Comparison of ENCODE assay signal across 10 cellular contexts in genomic region chr12:89521348-89522238, GRCh38. TPM values are rescaled to one million over a fixed set of nuclear protein-coding genes. Genes with fewer than 3 reads are reported as not detected.
A peak's percentile ranks its signal among the peaks of the same experiment; 100 is the strongest.
DNase-seq lines count a peak whose midpoint lies in the region; ATAC-seq and TF ChIP-seq lines count a peak whose summit lies in the region.
"Had no signal": no experiment of that assay in that cellular context is flagged by ENCODE, and none has a peak within 500 bp of the region (broad histone marks: within the 10 kb centered on the region; RNA-seq: fewer than 3 reads in every experiment).

No MANE protein-coding gene starts in this region.

- H3K9me3 Mint-ChIP-seq in activated CD8-positive, alpha-beta memory T cell treated with anti-CD3 and anti-CD28 coated beads, Interleukin-2, amount 10 ng/mL, durations not matched to agents 7 days and 5 days (ENCODE audit: low read depth): no peaks in the 10 kb centered on the region
- H3K9me3 Mint-ChIP-seq in activated CD4-positive, alpha-beta memory T cell treated with anti-CD3 and anti-CD28 coated beads for 36 hours: no peaks in the 10 kb centered on the region
- H3K9me3 Mint-ChIP-seq in stimulated activated naive CD8-positive, alpha-beta T cell treated with anti-CD3 and anti-CD28 coated beads, Interleukin-15, amount 100 ng/mL, for 72 hours: no peaks in the 10 kb centered on the region

- H3K27me3 Mint-ChIP-seq in activated CD8-positive, alpha-beta memory T cell treated with anti-CD3 and anti-CD28 coated beads, Interleukin-2, amount 10 ng/mL, durations not matched to agents 7 days and 5 days: no peaks in the 10 kb centered on the region
- H3K27me3 Mint-ChIP-seq in activated CD4-positive, alpha-beta memory T cell treated with anti-CD3 and anti-CD28 coated beads for 36 hours: no peaks in the 10 kb centered on the region
- no peaks in the 10 kb centered on the region for H3K27me3 Mint-ChIP-seq in stimulated activated naive CD8-positive, alpha-beta T cell treated with anti-CD3 and anti-CD28 coated beads, Interleukin-15, amount 100 ng/mL, for 72 hours

- peak overlapping the region; percentile 17 for H3K27ac Mint-ChIP-seq in activated CD8-positive, alpha-beta memory T cell treated with anti-CD3 and anti-CD28 coated beads, Interleukin-2, amount 10 ng/mL, durations not matched to agents 7 days and 5 days
- H3K27ac Mint-ChIP-seq in activated CD4-positive, alpha-beta memory T cell treated with anti-CD3 and anti-CD28 coated beads for 36 hours: no peak overlapping the region
- H3K27ac Mint-ChIP-seq in stimulated activated naive CD8-positive, alpha-beta T cell treated with anti-CD3 and anti-CD28 coated beads, Interleukin-15, amount 100 ng/mL, for 72 hours: no peak overlapping the region

- no peak for DNase-seq in activated CD8-positive, alpha-beta memory T cell treated with anti-CD3 and anti-CD28 coated beads, Interleukin-2, amount 10 ng/mL, durations not matched to agents 7 days and 5 days
- DNase-seq in activated CD8-positive, alpha-beta memory T cell treated with anti-CD3 and anti-CD28 coated beads for 24 hours: no peak
- DNase-seq in activated CD4-positive, alpha-beta memory T cell treated with anti-CD3 and anti-CD28 coated beads for 36 hours: no peak
- DNase-seq in fibroblast of villous mesenchyme (ENCODE audit: low read depth): peak; percentile 30
- no peak for DNase-seq in stimulated activated naive CD8-positive, alpha-beta T cell treated with anti-CD3 and anti-CD28 coated beads, Interleukin-15, amount 100 ng/mL, for 72 hours
- DNase-seq in posterior vena cava (ENCODE audit: low spot score): no peak
- no peak for DNase-seq in MV-4-11 (lab: John Stamatoyannopoulos, UW)
- DNase-seq: NCI-H1105, psoas muscle had no signal

- peaks cover 48% of the 10 kb centered on the region for H3K36me3 Mint-ChIP-seq in activated CD8-positive, alpha-beta memory T cell treated with anti-CD3 and anti-CD28 coated beads, Interleukin-2, amount 10 ng/mL, durations not matched to agents 7 days and 5 days
- H3K36me3 Mint-ChIP-seq in activated CD4-positive, alpha-beta memory T cell treated with anti-CD3 and anti-CD28 coated beads for 36 hours: peaks cover 31% of the 10 kb centered on the region

- H3K4me3 Mint-ChIP-seq in activated CD8-positive, alpha-beta memory T cell treated with anti-CD3 and anti-CD28 coated beads, Interleukin-2, amount 10 ng/mL, durations not matched to agents 7 days and 5 days: peak overlapping the region; percentile 92
- H3K4me3 Mint-ChIP-seq in activated CD4-positive, alpha-beta memory T cell treated with anti-CD3 and anti-CD28 coated beads for 36 hours: peak overlapping the region; percentile 42
- peak overlapping the region; percentile 51 to 65 for H3K4me3 Mint-ChIP-seq in stimulated activated naive CD8-positive, alpha-beta T cell treated with anti-CD3 and anti-CD28 coated beads, Interleukin-15, amount 100 ng/mL, for 72 hours

- POLR2A ChIA-PET in activated CD4-positive, alpha-beta memory T cell treated with anti-CD3 and anti-CD28 coated beads for 36 hours (lab: Charles Lee): interaction anchor here (0.5 kb wide), 1 partner anchor 483 kb away, joined by 4 read pairs; no protein-coding TSS in a partner anchor

- no peak for ATAC-seq in activated CD8-positive, alpha-beta memory T cell treated with anti-CD3 and anti-CD28 coated beads, Interleukin-2, amount 10 ng/mL, durations not matched to agents 7 days and 5 days
- ATAC-seq in stimulated activated naive CD8-positive, alpha-beta T cell treated with anti-CD3 and anti-CD28 coated beads, Interleukin-15, amount 100 ng/mL, for 72 hours: no peak
- no peak for ATAC-seq in HG03196 (IDR thresholded peaks at IDR 0.05; ENCODE audit: unreplicated experiment)
- ATAC-seq: psoas muscle had no signal

- TF ChIP-seq CTCF in fibroblast of villous mesenchyme (IDR thresholded peaks at IDR 0.05; ENCODE audit: insufficient read depth, low read depth, low read length): no peak

- intact Hi-C loops in activated CD4-positive, alpha-beta memory T cell treated with anti-CD3 and anti-CD28 coated beads for 36 hours (cut with micrococcal nuclease): loop anchor here (10.0 kb wide), 1 partner anchor 357 kb away; no protein-coding TSS in a partner anchor
- intact Hi-C loops in posterior vena cava (cut with DNase I): loop anchor here (5.0 to 10.0 kb wide), 3 partner anchors 47 to 497 kb away; partner anchors contain the start of gene DUSP6 (in 1 of the 2)

- peaks cover 63% of the 10 kb centered on the region for H3K4me1 Mint-ChIP-seq in activated CD8-positive, alpha-beta memory T cell treated with anti-CD3 and anti-CD28 coated beads, Interleukin-2, amount 10 ng/mL, durations not matched to agents 7 days and 5 days
- peaks cover 48% of the 10 kb centered on the region for H3K4me1 Mint-ChIP-seq in activated CD4-positive, alpha-beta memory T cell treated with anti-CD3 and anti-CD28 coated beads for 36 hours (ENCODE audit: low read depth)
- peaks cover 39% of the 10 kb centered on the region for H3K4me1 Mint-ChIP-seq in stimulated activated naive CD8-positive, alpha-beta T cell treated with anti-CD3 and anti-CD28 coated beads, Interleukin-15, amount 100 ng/mL, for 72 hours

- CTCF ChIA-PET in activated CD8-positive, alpha-beta memory T cell treated with anti-CD3 and anti-CD28 coated beads, Interleukin-2, amount 10 ng/mL, durations not matched to agents 7 days and 5 days (lab: Charles Lee): interaction anchor here (0.9 to 9.6 kb wide), 7 partner anchors 51 to 504 kb away, joined by 3 to 194 read pairs (median 4); no protein-coding TSS in a partner anchor
- CTCF ChIA-PET in activated CD4-positive, alpha-beta memory T cell treated with anti-CD3 and anti-CD28 coated beads for 36 hours (lab: Charles Lee): interaction anchor here (0.8 to 7.9 kb wide), 5 partner anchors 28 to 504 kb away, joined by 3 to 130 read pairs (median 4); no protein-coding TSS in a partner anchor

- peak overlapping the region; percentile 47 for H3K4me3 ChIP-seq in fibroblast of villous mesenchyme (ENCODE audit: low read depth, low read length)
- H3K4me3 ChIP-seq: psoas muscle had no signal

RNA-seq across cellular contexts. Expression of gene GALNT4, which starts 3.0 kb away (rescaled TPM):
- total RNA-seq in activated CD8-positive, alpha-beta memory T cell treated with anti-CD3 and anti-CD28 coated beads, Interleukin-2, amount 10 ng/mL, durations not matched to agents 7 days and 5 days: 10 to 100 TPM; 16.5 to 17.5 TPM
- 1 to 10 TPM; 5.8 to 6.0 TPM for total RNA-seq in activated CD4-positive, alpha-beta memory T cell treated with anti-CD3 and anti-CD28 coated beads for 36 hours
- total RNA-seq in fibroblast of villous mesenchyme (11.9 and 15.5 TPM in 2 replicates), posterior vena cava (1 to 10 TPM; 5.4 to 6.2 TPM)

RNA-seq across cellular contexts. Expression of gene POC1B, which starts 4.3 kb away (rescaled TPM):
- total RNA-seq in activated CD8-positive, alpha-beta memory T cell treated with anti-CD3 and anti-CD28 coated beads, Interleukin-2, amount 10 ng/mL, durations not matched to agents 7 days and 5 days: 10 to 100 TPM; 52.2 to 58.8 TPM
- 10 to 100 TPM; 38.2 to 40.9 TPM for total RNA-seq in activated CD4-positive, alpha-beta memory T cell treated with anti-CD3 and anti-CD28 coated beads for 36 hours
- total RNA-seq in fibroblast of villous mesenchyme (13.5 and 35.0 TPM in 2 replicates), posterior vena cava (10 to 100 TPM; 12.3 to 22.1 TPM)

Comparison
In these comparisons a context has a peak if more than half of its experiments do, and no peak if none do; other contexts are left out.
1. H3K4me3 Mint-ChIP-seq: peak in every context shown above with its lines; median percentile 92 in activated CD8-positive, alpha-beta memory T cell treated with anti-CD3 and anti-CD28 coated beads, Interleukin-2, amount 10 ng/mL, durations not matched to agents 7 days and 5 days; 58 in stimulated activated naive CD8-positive, alpha-beta T cell treated with anti-CD3 and anti-CD28 coated beads, Interleukin-15, amount 100 ng/mL, for 72 hours; 42 in activated CD4-positive, alpha-beta memory T cell treated with anti-CD3 and anti-CD28 coated beads for 36 hours.